ENCODE assay signal across 1 cellular context in the genomic region with DNA sequence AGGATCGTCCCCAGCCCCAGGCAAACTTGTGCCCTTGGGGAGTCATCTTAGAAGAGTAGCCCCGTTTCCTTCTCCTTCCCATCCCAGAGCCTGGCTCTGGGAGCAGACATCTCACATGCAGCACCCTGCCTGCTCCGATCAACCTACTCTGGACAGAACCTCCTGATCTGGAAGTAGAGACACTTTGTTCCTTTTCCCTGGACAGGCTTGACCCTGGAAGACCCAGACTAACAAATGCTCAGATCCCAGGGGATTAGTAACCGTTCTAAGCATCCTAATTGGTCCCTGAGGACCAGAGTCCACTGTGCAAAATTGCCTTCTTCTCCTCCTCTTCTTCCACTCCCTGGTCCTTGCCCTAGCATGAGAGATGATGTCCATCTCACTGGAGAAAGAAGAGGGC.
TF ChIP-seq lines count a peak whose summit lies in the region.

No MANE protein-coding gene starts in this region.

TF ChIP-seq in IMR-90, 13 proteins besides CTCF, POLR2A, EP300 and RAD21:
- TF ChIP-seq NFE2L2 (IDR thresholded peaks at IDR 0.05; ENCODE audit: low read depth, low read length): no peak
- no peak for TF ChIP-seq SMC3 (IDR thresholded peaks at IDR 0.05; ENCODE audit: low read depth, low read length)
- TF ChIP-seq MAZ (IDR thresholded peaks at IDR 0.05; ENCODE audit: borderline replicate concordance, low read depth, low read length): no peak
